In genomic region chr7:22726345-22726848, GRCh38 we compare ENCODE assay signal across 8 cellular contexts. TPM values are rescaled to one million over a fixed set of nuclear protein-coding genes. Genes with fewer than 3 reads are reported as not detected.
DNase-seq lines count a peak whose midpoint lies in the region; TF ChIP-seq lines count a peak whose summit lies in the region.

No MANE protein-coding gene starts in this region.

- peaks cover 18% of the 10 kb centered on the region for H3K36me3 ChIP-seq in brain microvascular endothelial cell (replicated peaks)

- DNase-seq in NCI-H345 (lab: John Stamatoyannopoulos, UW) (peak; percentile 16), NCI-H345 treated with DMSO at 0.1 percent for 48 hours (lab: John Stamatoyannopoulos, UW; ENCODE audit: unreplicated experiment) (no peak), HCEC 1CT (peak; percentile 85), M059J (ENCODE audit: low read depth) (peak; percentile 92), T-helper 9 cell (peak; percentile 25), brain microvascular endothelial cell (peak; percentile 85), kidney tubule cell (ENCODE audit: low spot score) (peak; percentile 95)
- DNase-seq in stimulated activated CD4-positive, alpha-beta T cell treated with anti-CD3 and anti-CD28 coated beads, Interleukin-2, amount 100 ng/mL, for 4 hours (ENCODE audit: low read depth), result peak; percentile 19

- peak overlapping the region; percentile 96 for H3K27ac ChIP-seq in brain microvascular endothelial cell

- peak overlapping the region; percentile 75 for H3K4me3 ChIP-seq in brain microvascular endothelial cell (ENCODE audit: low read depth, low read length)

- peak; percentile 83 for TF ChIP-seq CTCF in brain microvascular endothelial cell (IDR thresholded peaks at IDR 0.05; ENCODE audit: low read depth, low read length, missing control alignments)

- in situ Hi-C loops in brain microvascular endothelial cell (cut with HindIII; ENCODE audit: low pct_ligation_motif_present, low sequenced_read_pairs), result loop anchor here (25.0 kb wide), 1 partner anchor 164 kb away; no protein-coding TSS in a partner anchor

- H3K27me3 ChIP-seq in brain microvascular endothelial cell (replicated peaks), result no peaks in the 10 kb centered on the region

RNA-seq across cellular contexts. Expression of gene IL6, which starts 0.6 kb away (rescaled TPM):
- 9.4 and 14.2 TPM in 2 replicates for total RNA-seq in M059J (2014; rRNA removed; shearing (Covaris generic))
